ENCODE assay signal across 10 cellular contexts in genomic region chr16:50709061-50709695, GRCh38. TPM values are rescaled to one million over a fixed set of nuclear protein-coding genes. Genes with fewer than 3 reads are reported as not detected.
DNase-seq lines count a peak whose midpoint lies in the region; ATAC-seq and TF ChIP-seq lines count a peak whose summit lies in the region.
"Had no signal": no experiment of that assay in that cellular context is flagged by ENCODE, and none has a peak within 500 bp of the region (broad histone marks: within the 10 kb centered on the region; RNA-seq: fewer than 3 reads in every experiment).

No MANE protein-coding gene starts in this region.

- H3K4me1 ChIP-seq in BLaER1 (peaks cover 23% of the 10 kb centered on the region), heart right ventricle (peaks cover 0 to 71% (median 4%) of the 10 kb centered on the region in 9 donors)

- intact Hi-C loops in heart right ventricle (cut with DNase I), result no loop called here

- TF ChIP-seq CTCF in heart right ventricle (IDR thresholded peaks at IDR 0.05), result no peak

- H3K27me3 ChIP-seq in BLaER1 (no peaks in the 10 kb centered on the region), heart right ventricle (no peaks in the 10 kb centered on the region)

- WGBS in heart right ventricle, 2 donors, result 64 to 71% methylated on average over 8 of the region's 8 CpGs

- ATAC-seq in GM19395 (IDR thresholded peaks at IDR 0.05; ENCODE audit: unreplicated experiment), result peak; percentile 82
- peak in 7 of 8 donors; percentile 19 to 54 (median 44) for ATAC-seq in heart right ventricle
- ATAC-seq in HG02885 (IDR thresholded peaks at IDR 0.05; ENCODE audit: poor library complexity, unreplicated experiment), result no peak

- H3K4me2 ChIP-seq in BLaER1, result peak overlapping the region; percentile 73

- H4K20me1 ChIP-seq in BLaER1, result no peaks in the 10 kb centered on the region

- no peaks in the 10 kb centered on the region for H3K36me3 ChIP-seq in BLaER1
- peaks cover 0 to 18% (median 0%) of the 10 kb centered on the region in 9 donors for H3K36me3 ChIP-seq in heart right ventricle

- no peak overlapping the region for H3K9ac ChIP-seq in BLaER1

- H3K27ac ChIP-seq in BLaER1 (0 out of 2 replicates have a peak overlapping the region, but pooled peaks have one; percentile 18), heart right ventricle (peak overlapping the region in 3 of 10 donors; percentile 7 to 68 (median 15))

- H3K4me3 ChIP-seq in BLaER1 (no peak overlapping the region), heart right ventricle (no peak overlapping the region)

- DNase-seq in SIG-M5 (lab: John Stamatoyannopoulos, UW) (peak; percentile 50), heart right ventricle (peak in 1 of 2 donors; percentile 20), NCI-H2081 (lab: John Stamatoyannopoulos, UW) (no peak), hypothalamus (lab: John Stamatoyannopoulos, UW) (no peak)
- no peak for DNase-seq in stimulated activated CD4-positive, alpha-beta T cell treated with anti-CD3 and anti-CD28 coated beads, Interleukin-4, amount 100 ng/mL, for 4 hours
- DNase-seq: kidney had no signal

- peaks cover 22% of the 10 kb centered on the region for H3K9me3 ChIP-seq in BLaER1
- H3K9me3 ChIP-seq in heart right ventricle, result peaks cover 0 to 14% (median 8%) of the 10 kb centered on the region in 11 donors

RNA-seq across cellular contexts. Expression of gene NOD2, which starts 15.8 kb away (rescaled TPM):
- 1 to 10 TPM in 4 of 10 donors, under 1 TPM in 6; 0.13 to 4.9 (median 0.48) TPM for total RNA-seq in heart right ventricle
- under 1 TPM; 0.36 to 0.73 TPM for polyA plus RNA-seq in heart right ventricle
- total RNA-seq: SK-MEL-5 had no signal

RNA-seq across cellular contexts. Expression of gene SNX20, which starts 28.1 kb away (rescaled TPM):
- 1 to 10 TPM in 3 of 10 donors, under 1 TPM in 7; 0.08 to 7.1 (median 0.70) TPM for total RNA-seq in heart right ventricle
- polyA plus RNA-seq in heart right ventricle, result under 1 TPM; 0.32 to 0.59 TPM
- total RNA-seq: SK-MEL-5 had no signal

RNA-seq across cellular contexts. Expression of gene CYLD, which starts 32.7 kb away (rescaled TPM):
- 10 to 100 TPM; 21.9 to 61.7 (median 39.9) TPM for total RNA-seq in heart right ventricle
- polyA plus RNA-seq in heart right ventricle, result 10 to 100 TPM; 10.3 to 11.8 TPM
